In the genomic region with DNA sequence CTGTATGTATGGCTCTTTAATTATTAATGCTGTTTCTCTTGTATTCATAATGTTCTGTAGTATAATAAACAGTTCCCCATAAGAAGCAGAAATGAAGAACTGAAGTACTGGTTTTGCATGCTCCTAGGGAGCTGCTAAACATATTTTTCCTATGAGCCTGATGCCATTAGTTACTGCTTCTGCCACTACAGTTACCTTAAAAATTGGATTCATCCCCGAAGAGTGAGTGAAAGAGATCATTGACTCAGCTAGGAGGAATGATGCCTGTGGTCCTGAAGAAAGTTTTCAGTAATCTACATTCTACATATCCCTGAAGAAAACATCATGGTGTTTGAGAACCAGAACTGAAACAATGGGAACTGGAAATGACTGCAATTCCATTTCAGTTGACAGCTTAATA, we compare ENCODE assay signal across 30 cellular contexts.
DNase-seq lines count a peak whose midpoint lies in the region; ATAC-seq, FAIRE-seq and TF ChIP-seq lines count a peak whose summit lies in the region.
"Had no signal": no experiment of that assay in that cellular context is flagged by ENCODE, and none has a peak within 500 bp of the region (broad histone marks: within the 10 kb centered on the region; RNA-seq: fewer than 3 reads in every experiment).

No MANE protein-coding gene starts in this region.

- POLR2A ChIA-PET in AG04449 (lab: Yijun Ruan, JAX) = no interaction called here

- H3K4me3 ChIP-seq in AG04449 (ENCODE audit: low read depth, low read length) (no peak overlapping the region), adipocyte (ENCODE audit: low read length) (no peak overlapping the region)
- H3K4me3 ChIP-seq: BLaER1 treated with 17β-estradiol and CSF1 and Interleukin-3, amounts not matched to agents 10 nM and 100 nM; prostate gland; sigmoid colon had no signal

- H3K36me3 ChIP-seq in adipocyte (ENCODE audit: control insufficient read depth, insufficient read depth, low read length, severe bottlenecking) = no peaks in the 10 kb centered on the region
- H3K36me3 ChIP-seq: BLaER1 treated with 17β-estradiol and CSF1 and Interleukin-3, amounts not matched to agents 10 nM and 100 nM; prostate gland; sigmoid colon had no signal

- TF ChIP-seq CTCF in AG04449 (IDR thresholded peaks at IDR 0.05; ENCODE audit: insufficient read depth, low read length, missing control alignments) = no peak

- no peaks in the 10 kb centered on the region for H3K27me3 ChIP-seq in adipocyte (replicated peaks; ENCODE audit: control insufficient read depth, insufficient read depth, low read length)
- H3K27me3 ChIP-seq: BLaER1 treated with 17β-estradiol and CSF1 and Interleukin-3, amounts not matched to agents 10 nM and 100 nM; sigmoid colon had no signal

- H3K9ac ChIP-seq in adipocyte (ENCODE audit: low read length) = no peak overlapping the region
- H3K9ac ChIP-seq: BLaER1 treated with 17β-estradiol and CSF1 and Interleukin-3, amounts not matched to agents 10 nM and 100 nM had no signal

- no peak for ATAC-seq in HG02642 (IDR thresholded peaks at IDR 0.05; ENCODE audit: poor library complexity, unreplicated experiment)
- ATAC-seq: activated CD4-positive, CD25-positive, alpha-beta regulatory T cell treated with anti-CD3 and anti-CD28 coated beads, Interleukin-2, amount 50 U/mL, for 24 hours; activated T-helper 17 cell treated with anti-CD3 and anti-CD28 coated beads, Interleukin-2, amount 50 U/mL, for 72 hours; naive thymus-derived CD8-positive, alpha-beta T cell; T-cell had no signal

- no peak for TF ChIP-seq POLR2A in H54 (IDR thresholded peaks at IDR 0.05; ENCODE audit: low read depth, low read length)

- H3K4me1 ChIP-seq in adipocyte (ENCODE audit: control insufficient read depth, insufficient read depth, low read length) = peaks cover 8% of the 10 kb centered on the region
- H3K4me1 ChIP-seq: prostate gland, sigmoid colon had no signal

- FAIRE-seq in H54 (lab: Jason Lieb, UNC) = peak; percentile 95
- FAIRE-seq: A204.1, endometrium, RCC 7860, urothelium cell line had no signal

- no peaks in the 10 kb centered on the region for H3K9me3 ChIP-seq in adipocyte (ENCODE audit: control insufficient read depth, low read length)
- H3K9me3 ChIP-seq: BLaER1 treated with 17β-estradiol and CSF1 and Interleukin-3, amounts not matched to agents 10 nM and 100 nM; prostate gland; sigmoid colon had no signal

- CTCF ChIA-PET in AG04449 (lab: Yijun Ruan, JAX) = interaction anchor here (1.2 kb wide), 1 partner anchor 10 kb away, joined by 3 read pairs; no protein-coding TSS in a partner anchor

- DNase-seq in AG04449 (ENCODE audit: low read depth, low spot score) (peak; percentile 28), H54 (ENCODE audit: insufficient read length, low spot score) (peak; percentile 34), adipocyte (ENCODE audit: low read depth) (peak; percentile 7), hepatic stellate cell (ENCODE audit: low spot score) (peak; percentile 57), NCI-H524 treated with DMSO at 0.1 percent for 48 hours (lab: John Stamatoyannopoulos, UW) (no peak), NCI-H1417 treated with DMSO at 0.1 percent for 48 hours (lab: John Stamatoyannopoulos, UW) (no peak), NCI-H1436 treated with DMSO at 0.1 percent for 48 hours (lab: John Stamatoyannopoulos, UW) (no peak)
- DNase-seq: activated CD4-positive, alpha-beta memory T cell treated with anti-CD3 and anti-CD28 coated beads for 36 hours; activated naive CD4-positive, alpha-beta T cell treated with anti-CD3 and anti-CD28 coated beads, Interleukin-2, amount 50 U/mL, for 16 hours; COR-L47; dermis blood vessel endothelial cell; DMS53; GDM1; islet precursor cell; naive thymus-derived CD8-positive, alpha-beta T cell; NCI-H1092; NCI-H1930; nucleus accumbens; sigmoid colon; stimulated activated naive CD4-positive, alpha-beta T cell treated with Interleukin-2 at 50 U/mL for 16 hours; T-cell had no signal

Comparison
In these comparisons a context has a peak if more than half of its experiments do, and no peak if none do; other contexts are left out.
1. DNase-seq: peak in AG04449 (single experiment), H54 (single experiment), adipocyte (single experiment) and hepatic stellate cell (single experiment); none in NCI-H524 treated with DMSO at 0.1 percent for 48 hours (single experiment), NCI-H1417 treated with DMSO at 0.1 percent for 48 hours (single experiment) and NCI-H1436 treated with DMSO at 0.1 percent for 48 hours (single experiment).